20 cellular contexts compared by ENCODE assay signal in the genomic region with DNA sequence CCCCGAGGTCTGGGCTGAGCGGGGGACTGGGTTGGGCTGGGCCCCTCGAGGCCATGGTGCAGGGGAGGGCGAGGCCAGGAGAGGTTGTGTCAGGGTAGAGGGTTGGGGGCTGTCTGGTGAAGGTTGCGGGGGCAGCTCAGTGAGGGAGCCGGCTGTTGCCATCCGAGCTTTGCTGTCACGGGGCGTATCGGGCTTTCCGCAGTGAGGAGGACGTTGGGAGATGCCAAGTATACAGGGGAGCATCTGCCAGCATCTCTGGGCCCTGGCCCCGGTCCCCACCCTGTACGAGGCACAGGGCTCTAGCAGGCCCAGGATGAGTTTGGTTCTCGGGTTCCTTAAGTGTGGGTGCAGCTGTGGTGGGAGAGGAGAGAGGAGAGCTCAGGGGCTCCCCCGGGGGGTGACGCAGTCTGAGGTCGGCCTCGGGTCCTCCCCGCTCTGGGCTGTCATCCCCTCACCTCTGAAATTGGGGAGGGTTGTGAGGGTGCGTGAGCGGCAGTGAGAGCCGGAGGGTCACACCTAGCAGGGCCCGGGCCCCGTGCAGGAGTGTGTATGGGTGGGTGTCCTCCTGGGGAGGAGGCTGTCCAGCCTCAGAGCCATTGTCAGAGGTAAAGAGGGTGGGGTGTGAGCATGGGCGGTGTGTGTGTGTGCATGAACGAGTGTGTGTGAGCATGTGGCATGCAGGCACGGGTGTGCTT.
"Had no signal": no experiment of that assay in that cellular context is flagged by ENCODE, and none has a peak within 500 bp of the region (broad histone marks: within the 10 kb centered on the region; RNA-seq: fewer than 3 reads in every experiment).

No MANE protein-coding gene starts in this region.

- ATAC-seq: naive thymus-derived CD4-positive, alpha-beta T cell; pancreas; stimulated activated naive CD8-positive, alpha-beta T cell treated with anti-CD3 and anti-CD28 coated beads, Interleukin-15, Interleukin-2, amounts not matched to agents 100 U/mL and 50 U/mL, for 24 hours; T-cell had no signal

- H3K4me1 Mint-ChIP-seq: endodermal cell had no signal

- H3K27ac ChIP-seq: neutrophil, pancreas, suprapubic skin had no signal

- H3K9ac ChIP-seq: SK-N-SH had no signal

- H3K36me3 Mint-ChIP-seq: activated CD4-positive, alpha-beta memory T cell treated with anti-CD3 and anti-CD28 coated beads for 36 hours; activated naive CD8-positive, alpha-beta T cell; naive thymus-derived CD4-positive, alpha-beta T cell; T-cell had no signal

- H3K27me3 Mint-ChIP-seq: type B pancreatic cell had no signal

- H3K4me3 ChIP-seq: heart right ventricle, pancreas, suprapubic skin had no signal

- DNase-seq: activated B cell treated with CpG ODN at 0.5 μM for 24 hours; activated CD4-positive, alpha-beta memory T cell treated with anti-CD3 and anti-CD28 coated beads for 36 hours; activated CD4-positive, alpha-beta T cell treated with anti-CD3 and anti-CD28 coated beads for 4 hours; activated T-cell treated with anti-CD3 and anti-CD28 coated beads for 4 hours; endodermal cell; foreskin melanocyte; kidney glomerular epithelial cell; mesendoderm; naive thymus-derived CD4-positive, alpha-beta T cell; SK-N-SH; stimulated activated CD4-positive, alpha-beta T cell treated with anti-CD3 and anti-CD28 coated beads, Interleukin-12 subunit alpha, Interleukin-12 subunit beta, amount 100 ng/mL, for 4 hours; stimulated activated CD4-positive, alpha-beta T cell treated with anti-CD3 and anti-CD28 coated beads, Interleukin-1b, Interleukin-23, amount 100 ng/mL, for 48 hours; stimulated activated naive CD8-positive, alpha-beta T cell treated with anti-CD3 and anti-CD28 coated beads, Interleukin-15, Interleukin-2, amounts not matched to agents 100 U/mL and 50 U/mL, for 24 hours; T-cell had no signal

- H3K9me3 ChIP-seq: heart right ventricle, neutrophil, pancreas, SK-N-SH, suprapubic skin had no signal

- H3K27me3 ChIP-seq: heart right ventricle, pancreas, suprapubic skin had no signal

- H3K9me3 Mint-ChIP-seq: activated CD4-positive, alpha-beta memory T cell treated with anti-CD3 and anti-CD28 coated beads for 36 hours; endodermal cell; T-cell; type B pancreatic cell had no signal

- FAIRE-seq: pancreas had no signal

- H3K4me2 ChIP-seq: SK-N-SH had no signal

- H3K36me3 ChIP-seq: neutrophil, pancreas had no signal

- H3K27ac Mint-ChIP-seq: activated B cell treated with CpG ODN at 0.5 μM for 24 hours; activated CD4-positive, alpha-beta memory T cell treated with anti-CD3 and anti-CD28 coated beads for 36 hours; activated naive CD8-positive, alpha-beta T cell; endodermal cell; T-cell; type B pancreatic cell had no signal

- H3K4me1 ChIP-seq: pancreas had no signal

- H3K4me3 Mint-ChIP-seq: activated B cell treated with CpG ODN at 0.5 μM for 24 hours; activated CD4-positive, alpha-beta memory T cell treated with anti-CD3 and anti-CD28 coated beads for 36 hours; activated naive CD8-positive, alpha-beta T cell; endodermal cell; naive thymus-derived CD4-positive, alpha-beta T cell; T-cell; type B pancreatic cell had no signal
